In the genomic region with DNA sequence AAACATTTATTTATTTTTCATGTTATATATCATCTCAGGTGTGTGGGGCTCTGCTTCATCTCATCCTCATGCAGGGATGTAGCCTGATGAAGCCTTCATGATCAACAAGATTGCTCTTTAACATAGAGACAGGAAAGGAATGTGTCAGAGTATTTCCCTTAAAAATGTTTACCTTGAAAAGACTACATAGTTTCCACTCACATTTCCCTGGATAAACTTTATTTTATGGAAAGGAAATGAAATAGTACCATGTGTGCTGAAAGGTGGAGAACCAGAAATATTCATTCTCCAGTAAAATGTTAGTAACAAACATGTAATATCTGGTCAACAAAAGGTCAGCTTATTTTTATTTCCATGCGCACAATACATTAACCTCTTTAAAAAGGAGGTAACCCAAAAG, we compare ENCODE assay signal across 34 cellular contexts.
"Had no signal": no experiment of that assay in that cellular context is flagged by ENCODE, and none has a peak within 500 bp of the region (broad histone marks: within the 10 kb centered on the region; RNA-seq: fewer than 3 reads in every experiment).

No MANE protein-coding gene starts in this region.

- H3K4me3 ChIP-seq: MG63 had no signal

- H3K27me3 ChIP-seq: MG63 had no signal

- H3K4me2 ChIP-seq: KMS-11 had no signal

- H3K36me3 ChIP-seq: MG63 had no signal

- H3K27ac ChIP-seq: KMS-11 had no signal

- H3K9me3 ChIP-seq: MG63 had no signal

- DNase-seq: Karpas-422, Kasumi-1, KBM-7, KG1, MG63, MM.1S, MV-4-11, NCI-H1048, NCI-H1092, NCI-H1092 treated with DMSO at 0.1 percent for 48 hours, NCI-H1105, NCI-H1105 treated with DMSO at 0.1 percent for 48 hours, NCI-H1417 treated with DMSO at 0.1 percent for 48 hours, NCI-H1436, NCI-H1436 treated with DMSO at 0.1 percent for 48 hours, NCI-H146, NCI-H1694, NCI-H1694 treated with DMSO at 0.1 percent for 48 hours, NCI-H187, NCI-H187 treated with DMSO at 0.1 percent for 48 hours, NCI-H1930, NCI-H2029, NCI-H2029 treated with DMSO at 0.1 percent for 48 hours, NCI-H2081, NCI-H2081 treated with DMSO at 0.1 percent for 48 hours, NCI-H2107, NCI-H2171, NCI-H2171 treated with DMSO at 0.1 percent for 48 hours, NCI-H2227 treated with DMSO at 0.1 percent for 48 hours, NCI-H226, NCI-H345, NCI-H446, NCI-H446 treated with DMSO at 0.1 percent for 48 hours had no signal

- H3K9ac ChIP-seq: KMS-11 had no signal
